12 cellular contexts compared by ENCODE assay signal in the genomic region with DNA sequence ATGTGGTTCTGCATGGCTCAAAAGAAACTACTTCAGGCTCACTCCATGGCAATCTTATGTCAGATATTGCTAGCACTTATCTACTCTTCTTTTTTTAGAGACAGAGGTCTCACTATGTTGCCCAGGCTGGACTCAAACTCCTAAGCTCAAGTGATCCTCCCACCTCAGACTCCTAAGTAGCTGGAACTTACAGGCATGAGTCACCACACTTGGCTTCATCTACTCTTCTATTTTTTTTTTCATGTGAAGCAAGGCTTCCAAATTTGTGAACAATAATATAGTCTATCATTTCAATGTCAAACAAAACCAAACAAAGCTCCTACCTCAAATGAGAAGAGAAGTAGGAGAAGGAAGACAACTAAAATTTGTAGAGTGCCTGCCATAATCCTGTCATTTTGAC. TPM values are rescaled to one million over a fixed set of nuclear protein-coding genes. Genes with fewer than 3 reads are reported as not detected.
A peak's percentile ranks its signal among the peaks of the same experiment; 100 is the strongest.
DNase-seq lines count a peak whose midpoint lies in the region; ATAC-seq and TF ChIP-seq lines count a peak whose summit lies in the region.
"Had no signal": no experiment of that assay in that cellular context is flagged by ENCODE, and none has a peak within 500 bp of the region (broad histone marks: within the 10 kb centered on the region; RNA-seq: fewer than 3 reads in every experiment).

No MANE protein-coding gene starts in this region.

- no peaks in the 10 kb centered on the region for H3F3A ChIP-seq in PC-3 (ENCODE audit: low read length, unreplicated experiment)

- CTCF ChIA-PET in PC-3 (lab: Charles Lee): interaction anchor here (0.5 to 0.7 kb wide), 3 partner anchors 125 to 316 kb away, joined by 4 to 5 read pairs (median 4); no protein-coding TSS in a partner anchor

- intact Hi-C loops in PC-3 (cut with micrococcal nuclease): no loop called here

- no peaks in the 10 kb centered on the region for H3K79me2 ChIP-seq in PC-3 (ENCODE audit: low read length)

- no peaks in the 10 kb centered on the region for H3K9me3 ChIP-seq in PC-3 (ENCODE audit: low read length)

- no peak for TF ChIP-seq CTCF in PC-3 (conservative IDR thresholded peaks at IDR 0.05; ENCODE audit: low read depth, low read length)
- no peak for TF ChIP-seq CTCF in choroid plexus epithelial cell (conservative IDR thresholded peaks at IDR 0.05; ENCODE audit: low read depth, low read length)

- BruUV-seq in PC-3 (replicated peaks; lab: Mats Ljungman, UMichigan): no TSS peak

- POLR2A ChIA-PET in PC-3 (lab: Charles Lee; ENCODE audit: unreplicated experiment): interaction anchor here (0.6 kb wide), 1 partner anchor 362 kb away, joined by 6 read pairs; no protein-coding TSS in a partner anchor

- no peak overlapping the region for H3K4me3 ChIP-seq in PC-3 (ENCODE audit: low read length)
- no peak overlapping the region for H3K4me3 ChIP-seq in choroid plexus epithelial cell (ENCODE audit: low read depth, low read length)
- H3K4me3 ChIP-seq: SK-N-MC had no signal

- H3K9ac ChIP-seq in PC-3 (ENCODE audit: low read length): no peak overlapping the region

- H3K36me3 ChIP-seq in PC-3 (ENCODE audit: low read depth, low read length): no peaks in the 10 kb centered on the region

- no peaks in the 10 kb centered on the region for H3K9me2 ChIP-seq in PC-3 (replicated peaks; ENCODE audit: low read length)

- H3K27me3 ChIP-seq in PC-3 (ENCODE audit: low read length): no peaks in the 10 kb centered on the region

- ATAC-seq in PC-3: peak; percentile 17; the same call in 1 of the 2 replicates
- ATAC-seq in HG03039 (IDR thresholded peaks at IDR 0.05; ENCODE audit: unreplicated experiment): no peak
- ATAC-seq: naive thymus-derived CD4-positive, alpha-beta T cell had no signal

- peak overlapping the region; percentile 7; the same call in 1 of the 2 replicates for H3K4me2 ChIP-seq in PC-3 (ENCODE audit: low read length)

- DNase-seq in ELR (ENCODE audit: low read depth) (peak; percentile 61), PC-3 (peak; percentile 63), choroid plexus epithelial cell (ENCODE audit: low read depth) (peak; percentile 63), myocyte (ENCODE audit: low read depth) (peak; percentile 47), NOMO-1 (lab: John Stamatoyannopoulos, UW; ENCODE audit: unreplicated experiment in 2 of 2) (no peak), C1 segment of cervical spinal cord (lab: John Stamatoyannopoulos, UW) (no peak)
- DNase-seq in stimulated activated CD8-positive, alpha-beta memory T cell treated with anti-CD3 and anti-CD28 coated beads, Interleukin-4, amount 100 ng/mL, for 48 hours: no peak
- DNase-seq: activated gamma-delta T cell treated with Interleukin-2 at 50 U/mL for 16 hours; naive thymus-derived CD4-positive, alpha-beta T cell; NCI-H1105 had no signal

- H4K20me1 ChIP-seq in PC-3 (ENCODE audit: low read length): no peaks in the 10 kb centered on the region

- H2AFZ ChIP-seq in PC-3 (ENCODE audit: low read length): no peak overlapping the region

- H3K27ac ChIP-seq in PC-3 (ENCODE audit: low read length): peak overlapping the region; percentile 9
- H3K27ac ChIP-seq: SK-N-MC had no signal

- peaks cover 44% of the 10 kb centered on the region for H3K4me1 ChIP-seq in PC-3 (ENCODE audit: insufficient read depth, low read length)

RNA-seq across cellular contexts. Expression of a gene that starts 7.5 kb away (rescaled TPM):
- 85.3 and 103 TPM in 2 replicates for total RNA-seq in PC-3 (2014; rRNA removed)
- total RNA-seq in myocyte: 266 and 305 TPM in 2 replicates
- 58.6 TPM for polyA plus RNA-seq in myocyte (2012)

Comparison
In these comparisons a context has a peak if more than half of its experiments do, and no peak if none do; other contexts are left out.
1. DNase-seq: peak in ELR (single experiment), PC-3 (single experiment), choroid plexus epithelial cell (single experiment) and myocyte (single experiment); none in NOMO-1 (0 of 2), stimulated activated CD8-positive, alpha-beta memory T cell treated with anti-CD3 and anti-CD28 coated beads, Interleukin-4, amount 100 ng/mL, for 48 hours (single experiment) and C1 segment of cervical spinal cord (0 of 14).